Comparison of ENCODE assay signal across 14 cellular contexts in genomic region chr1:234845097-234845660, GRCh38.
DNase-seq lines count a peak whose midpoint lies in the region; ATAC-seq lines count a peak whose summit lies in the region.
"Had no signal": no experiment of that assay in that cellular context is flagged by ENCODE, and none has a peak within 500 bp of the region (broad histone marks: within the 10 kb centered on the region; RNA-seq: fewer than 3 reads in every experiment).

No MANE protein-coding gene starts in this region.

- peak; percentile 55 for DNase-seq in stimulated activated CD4-positive, alpha-beta T cell treated with anti-CD3 and anti-CD28 coated beads, Interleukin-15, amount 100 ng/mL, for 24 hours
- no peak for DNase-seq in stimulated activated CD4-positive, alpha-beta T cell treated with anti-CD3 and anti-CD28 coated beads, Interleukin-2, amount 100 ng/mL, for 48 hours
- DNase-seq in activated T-helper 1 cell treated with Interleukin-2 at 50 U/mL for 16 hours (ENCODE audit: low read depth) (peak; percentile 17), iris pigment epithelial cell (ENCODE audit: low read depth) (peak; percentile 27), H4 (ENCODE audit: low spot score) (no peak), substantia nigra (lab: John Stamatoyannopoulos, UW) (no peak), DMS53 (lab: John Stamatoyannopoulos, UW) (no peak)
- DNase-seq: activated CD4-positive, CD25-positive, alpha-beta regulatory T cell treated with anti-CD3 and anti-CD28 coated beads, Interleukin-2, amount 50 U/mL, for 72 hours; mesendoderm; NCI-H82 had no signal

- no peak for ATAC-seq in GM18519 (IDR thresholded peaks at IDR 0.05; ENCODE audit: low FRiP score, unreplicated experiment)
- ATAC-seq: esophagus mucosa, HCT116 had no signal

- H3K27ac ChIP-seq in substantia nigra (ENCODE audit: low read depth, low read length, poor library complexity, severe bottlenecking), result no peak overlapping the region
- H3K27ac ChIP-seq: C4-2B had no signal

Comparison
In these comparisons a context has a peak if more than half of its experiments do, and no peak if none do; other contexts are left out.
1. DNase-seq: peak in stimulated activated CD4-positive, alpha-beta T cell treated with anti-CD3 and anti-CD28 coated beads, Interleukin-15, amount 100 ng/mL, for 24 hours (single experiment), activated T-helper 1 cell treated with Interleukin-2 at 50 U/mL for 16 hours (single experiment) and iris pigment epithelial cell (single experiment); none in stimulated activated CD4-positive, alpha-beta T cell treated with anti-CD3 and anti-CD28 coated beads, Interleukin-2, amount 100 ng/mL, for 48 hours (0 of 2), H4 (single experiment), substantia nigra (0 of 49) and DMS53 (single experiment).